40 cellular contexts compared by ENCODE assay signal in the genomic region with DNA sequence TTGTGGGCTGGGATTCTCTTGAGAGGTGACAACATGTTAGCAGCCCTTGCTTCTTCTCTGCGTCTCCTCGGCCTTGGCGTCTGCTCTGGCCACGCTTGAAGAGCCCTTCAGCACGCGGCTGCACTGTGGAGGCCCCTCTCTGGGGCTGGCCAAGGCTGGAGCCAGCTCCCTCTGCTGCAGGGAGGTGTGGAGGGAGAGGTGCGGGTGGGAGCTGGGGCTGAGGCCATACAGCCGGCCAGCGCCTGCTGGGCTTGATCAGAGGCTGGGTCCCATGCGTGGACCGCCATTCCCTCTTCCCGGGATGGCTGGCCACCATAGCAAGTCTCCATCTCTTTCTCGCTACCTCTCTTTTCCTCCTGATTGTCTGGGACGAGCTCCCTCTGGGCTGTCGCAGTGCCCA.
"Had no signal": no experiment of that assay in that cellular context is flagged by ENCODE, and none has a peak within 500 bp of the region (broad histone marks: within the 10 kb centered on the region; RNA-seq: fewer than 3 reads in every experiment).

No MANE protein-coding gene starts in this region.

- H3K27ac Mint-ChIP-seq: activated naive CD4-positive, alpha-beta T cell treated with anti-CD3 and anti-CD28 coated beads for 36 hours; activated naive CD4-positive, alpha-beta T cell treated with anti-CD3 and anti-CD28 coated beads, Interleukin-2, amount 10 ng/mL, durations not matched to agents 7 days and 5 days; activated naive CD4-positive, alpha-beta T cell treated with anti-CD3 and anti-CD28 coated beads, Interleukin-2, amount 50 U/mL, for 24 hours; activated naive CD4-positive, alpha-beta T cell treated with anti-CD3 and anti-CD28 coated beads, Interleukin-2, amount 50 U/mL, for 72 hours; activated naive CD8-positive, alpha-beta T cell; activated naive CD8-positive, alpha-beta T cell treated with anti-CD3 and anti-CD28 coated beads for 36 hours; activated naive CD8-positive, alpha-beta T cell treated with anti-CD3 and anti-CD28 coated beads, Interleukin-2, amount 10 ng/mL, durations not matched to agents 7 days and 5 days; activated naive CD8-positive, alpha-beta T cell treated with anti-CD3 and anti-CD28 coated beads, Interleukin-2, amount 50 U/mL, for 24 hours; activated T-cell treated with anti-CD3 and anti-CD28 coated beads, Interleukin-2, amount 50 U/mL, for 24 hours; activated T-cell treated with anti-CD3 and anti-CD28 coated beads, Interleukin-2, amount 50 U/mL, for 72 hours; activated T-helper 1 cell treated with anti-CD3 and anti-CD28 coated beads, Interleukin-12 subunit alpha, Interleukin-12 subunit beta, Interleukin-2, Interleukin-4 antibody, amounts not matched to agents 30 ng/mL and 10 ng/mL and 1 ng/mL, durations not matched to agents 14 hours and 24 hours and 36 hours; activated T-helper 17 cell treated with anti-CD3 and anti-CD28 coated beads, Interleukin-2, amount 50 U/mL, for 72 hours; activated T-helper 2 cell treated with anti-CD3 and anti-CD28 coated beads, Interferon-gamma antibody, Interleukin-2, Interleukin-4, amounts not matched to agents 10 μg/mL and 5 μg/mL and 100 μg/mL, durations not matched to agents 14 hours and 24 hours and 36 hours; brain had no signal

- DNase-seq: activated effector memory CD4-positive, alpha-beta T cell treated with anti-CD3 and anti-CD28 coated beads, Interleukin-2, amount 50 U/mL, for 16 hours; activated effector memory CD4-positive, alpha-beta T cell treated with Interleukin-2 at 50 U/mL for 16 hours; activated gamma-delta T cell; activated gamma-delta T cell treated with Interleukin-2 at 50 U/mL for 16 hours; activated naive CD4-positive, alpha-beta T cell; activated naive CD4-positive, alpha-beta T cell treated with anti-CD3 and anti-CD28 coated beads for 36 hours; activated naive CD4-positive, alpha-beta T cell treated with anti-CD3 and anti-CD28 coated beads, Interleukin-2, amount 10 ng/mL, durations not matched to agents 7 days and 5 days; activated naive CD4-positive, alpha-beta T cell treated with anti-CD3 and anti-CD28 coated beads, Interleukin-2, amount 50 U/mL, for 16 hours; activated naive CD4-positive, alpha-beta T cell treated with Interleukin-2 at 50 U/mL for 16 hours; activated naive CD8-positive, alpha-beta T cell treated with anti-CD3 and anti-CD28 coated beads for 36 hours; activated naive CD8-positive, alpha-beta T cell treated with anti-CD3 and anti-CD28 coated beads, Interleukin-2, amount 10 ng/mL, durations not matched to agents 7 days and 5 days; activated naive CD8-positive, alpha-beta T cell treated with anti-CD3 and anti-CD28 coated beads, Interleukin-2, amount 50 U/mL, for 24 hours; activated T-cell treated with anti-CD3 and anti-CD28 coated beads for 4 hours; activated T-cell treated with anti-CD3 and anti-CD28 coated beads, Interleukin-2, amount 50 U/mL, for 1 hour; activated T-cell treated with anti-CD3 and anti-CD28 coated beads, Interleukin-2, amount 50 U/mL, for 24 hours; activated T-cell treated with anti-CD3 and anti-CD28 coated beads, Interleukin-2, amount 50 U/mL, for 4 hours; activated T-cell treated with anti-CD3 and anti-CD28 coated beads, Interleukin-2, amount 50 U/mL, for 48 hours; activated T-cell treated with anti-CD3 and anti-CD28 coated beads, Interleukin-2, amount 50 U/mL, for 72 hours; adrenal gland; amniotic stem cell; amygdala; anterior cingulate cortex; aorta; body of pancreas; brain microvascular endothelial cell; caudate nucleus; central memory CD4-positive, alpha-beta T cell; cerebellar nuclear complex had no signal

- H3K4me3 ChIP-seq: adrenal gland, body of pancreas, breast epithelium, cardiac muscle cell had no signal

- H3K36me3 Mint-ChIP-seq: activated naive CD4-positive, alpha-beta T cell treated with anti-CD3 and anti-CD28 coated beads, Interleukin-2, amount 10 ng/mL, durations not matched to agents 7 days and 5 days; activated naive CD4-positive, alpha-beta T cell treated with anti-CD3 and anti-CD28 coated beads, Interleukin-2, amount 50 U/mL, for 24 hours; activated naive CD8-positive, alpha-beta T cell; activated naive CD8-positive, alpha-beta T cell treated with anti-CD3 and anti-CD28 coated beads for 36 hours; activated naive CD8-positive, alpha-beta T cell treated with anti-CD3 and anti-CD28 coated beads, Interleukin-2, amount 10 ng/mL, durations not matched to agents 7 days and 5 days; brain had no signal

- H3K9me3 ChIP-seq: adrenal gland, body of pancreas, breast epithelium had no signal

- H3K9me3 Mint-ChIP-seq: brain had no signal

- FAIRE-seq: astrocyte, bronchial epithelial cell had no signal

- H3K4me1 ChIP-seq: adrenal gland, body of pancreas, breast epithelium had no signal

- ATAC-seq: activated naive CD4-positive, alpha-beta T cell treated with anti-CD3 and anti-CD28 coated beads, Interleukin-2, amount 50 U/mL, for 72 hours; activated naive CD8-positive, alpha-beta T cell treated with anti-CD3 and anti-CD28 coated beads, Interleukin-2, amount 50 U/mL, for 24 hours; activated T-cell treated with anti-CD3 and anti-CD28 coated beads, Interleukin-2, amount 50 U/mL, for 4 hours; activated T-cell treated with anti-CD3 and anti-CD28 coated beads, Interleukin-2, amount 50 U/mL, for 72 hours; activated T-helper 17 cell treated with anti-CD3 and anti-CD28 coated beads, Interleukin-2, amount 50 U/mL, for 72 hours; body of pancreas had no signal

- H3K4me3 Mint-ChIP-seq: activated naive CD4-positive, alpha-beta T cell treated with anti-CD3 and anti-CD28 coated beads for 36 hours; activated naive CD4-positive, alpha-beta T cell treated with anti-CD3 and anti-CD28 coated beads, Interleukin-2, amount 10 ng/mL, durations not matched to agents 7 days and 5 days; activated naive CD4-positive, alpha-beta T cell treated with anti-CD3 and anti-CD28 coated beads, Interleukin-2, amount 50 U/mL, for 24 hours; activated naive CD8-positive, alpha-beta T cell; activated naive CD8-positive, alpha-beta T cell treated with anti-CD3 and anti-CD28 coated beads for 36 hours; activated naive CD8-positive, alpha-beta T cell treated with anti-CD3 and anti-CD28 coated beads, Interleukin-2, amount 10 ng/mL, durations not matched to agents 7 days and 5 days; activated naive CD8-positive, alpha-beta T cell treated with anti-CD3 and anti-CD28 coated beads, Interleukin-2, amount 50 U/mL, for 24 hours; activated T-cell treated with anti-CD3 and anti-CD28 coated beads, Interleukin-2, amount 50 U/mL, for 24 hours; activated T-cell treated with anti-CD3 and anti-CD28 coated beads, Interleukin-2, amount 50 U/mL, for 4 hours; activated T-cell treated with anti-CD3 and anti-CD28 coated beads, Interleukin-2, amount 50 U/mL, for 72 hours; activated T-helper 1 cell treated with anti-CD3 and anti-CD28 coated beads, Interleukin-12 subunit alpha, Interleukin-12 subunit beta, Interleukin-2, Interleukin-4 antibody, amounts not matched to agents 30 ng/mL and 10 ng/mL and 1 ng/mL, durations not matched to agents 14 hours and 24 hours and 36 hours; activated T-helper 17 cell treated with anti-CD3 and anti-CD28 coated beads, Interleukin-2, amount 50 U/mL, for 72 hours; brain; central memory CD8-positive, alpha-beta T cell had no signal

- H3K4me1 Mint-ChIP-seq: activated naive CD4-positive, alpha-beta T cell treated with anti-CD3 and anti-CD28 coated beads, Interleukin-2, amount 10 ng/mL, durations not matched to agents 7 days and 5 days; activated naive CD4-positive, alpha-beta T cell treated with anti-CD3 and anti-CD28 coated beads, Interleukin-2, amount 50 U/mL, for 24 hours; activated naive CD8-positive, alpha-beta T cell treated with anti-CD3 and anti-CD28 coated beads for 36 hours; activated naive CD8-positive, alpha-beta T cell treated with anti-CD3 and anti-CD28 coated beads, Interleukin-2, amount 10 ng/mL, durations not matched to agents 7 days and 5 days; activated naive CD8-positive, alpha-beta T cell treated with anti-CD3 and anti-CD28 coated beads, Interleukin-2, amount 50 U/mL, for 24 hours; activated T-helper 17 cell treated with anti-CD3 and anti-CD28 coated beads, Interleukin-2, amount 50 U/mL, for 72 hours; brain; central memory CD8-positive, alpha-beta T cell had no signal

- H3K27ac ChIP-seq: adrenal gland, body of pancreas, brain microvascular endothelial cell, breast epithelium, cardiac muscle cell had no signal

- H3K36me3 ChIP-seq: adrenal gland, brain microvascular endothelial cell, breast epithelium, cardiac muscle cell had no signal

- H3K27me3 ChIP-seq: adrenal gland, body of pancreas, brain microvascular endothelial cell, breast epithelium, cardiac muscle cell had no signal
